In genomic region chr19:17327654-17328516, GRCh38 we compare ENCODE assay signal across 8 cellular contexts. TPM values are rescaled to one million over a fixed set of nuclear protein-coding genes. Genes with fewer than 3 reads are reported as not detected.
DNase-seq lines count a peak whose midpoint lies in the region; ATAC-seq and TF ChIP-seq lines count a peak whose summit lies in the region.

No MANE protein-coding gene starts in this region.

- no peak overlapping the region for H3K27ac ChIP-seq in SK-N-SH (ENCODE audit: low read depth in 2 of 2, low read length in 1 of 2)

- peak; percentile 50 for DNase-seq in G401 (ENCODE audit: low spot score)
- peak; percentile 85 for DNase-seq in SK-N-SH
- no peak for DNase-seq in astrocyte of the spinal cord (ENCODE audit: low read depth, low spot score)
- DNase-seq in kidney epithelial cell (ENCODE audit: low read depth) = peak; percentile 61
- no peak for DNase-seq in stimulated activated naive B cell treated with anti-CD40 and anti-IgM and Interleukin-4, amounts not matched to agents 10 μg/mL and 1 μg/mL and 100 μg/mL, for 72 hours
- DNase-seq in H4 (ENCODE audit: low spot score) = no peak
- no peak for DNase-seq in HuH-7 (ENCODE audit: low spot score)

- TF ChIP-seq CTCF in SK-N-SH (IDR thresholded peaks at IDR 0.05) (no peak), astrocyte of the spinal cord (IDR thresholded peaks at IDR 0.05; ENCODE audit: low read depth, low read length) (peak; percentile 11), kidney epithelial cell (IDR thresholded peaks at IDR 0.05; ENCODE audit: insufficient read depth, low read length, poor library complexity, severe bottlenecking) (peak; percentile 65)

- peaks cover 0 to 3% of the 10 kb centered on the region in 2 donors for H3K9me3 Mint-ChIP-seq in stimulated activated naive B cell treated with anti-CD40 and anti-IgM and Interleukin-4, amounts not matched to agents 10 μg/mL and 1 μg/mL and 100 μg/mL, for 72 hours

- no peaks in the 10 kb centered on the region for H3K9me3 ChIP-seq in SK-N-SH

- in situ Hi-C loops in G401 (cut with HindIII; ENCODE audit: low sequenced_read_pairs) = no loop called here
- in situ Hi-C loops in astrocyte of the spinal cord (cut with HindIII; ENCODE audit: low sequenced_read_pairs) = no loop called here

- H3K9ac ChIP-seq in SK-N-SH = no peak overlapping the region

- peak overlapping the region; percentile 69 to 81 for H3K4me3 Mint-ChIP-seq in stimulated activated naive B cell treated with anti-CD40 and anti-IgM and Interleukin-4, amounts not matched to agents 10 μg/mL and 1 μg/mL and 100 μg/mL, for 72 hours

- peak overlapping the region; percentile 14 for H3K27ac Mint-ChIP-seq in stimulated activated naive B cell treated with anti-CD40 and anti-IgM and Interleukin-4, amounts not matched to agents 10 μg/mL and 1 μg/mL and 100 μg/mL, for 72 hours

- CTCF ChIA-PET in SK-N-SH (lab: Yijun Ruan, JAX) = interaction anchor here (1.3 kb wide), 1 partner anchor 16 kb away, joined by 4 read pairs; no protein-coding TSS in a partner anchor

- peaks cover 15% of the 10 kb centered on the region in 2 donors for H3K27me3 Mint-ChIP-seq in stimulated activated naive B cell treated with anti-CD40 and anti-IgM and Interleukin-4, amounts not matched to agents 10 μg/mL and 1 μg/mL and 100 μg/mL, for 72 hours

- POLR2A ChIA-PET in SK-N-SH (lab: Yijun Ruan, JAX) = interaction anchor here (1.1 kb wide), 1 partner anchor 19 kb away, joined by 4 read pairs; the partner anchor contains the start of gene DDA1

- peaks cover 4 to 10% of the 10 kb centered on the region in 2 donors for H3K36me3 Mint-ChIP-seq in stimulated activated naive B cell treated with anti-CD40 and anti-IgM and Interleukin-4, amounts not matched to agents 10 μg/mL and 1 μg/mL and 100 μg/mL, for 72 hours

- peaks cover 0 to 2% of the 10 kb centered on the region in 2 experiments; a peak in 1 of 4 replicates for H3K4me1 ChIP-seq in SK-N-SH (ENCODE audit: control insufficient read depth in 1 of 2, insufficient read depth in 2 of 2, low read depth in 1 of 2, low read length in 1 of 2)

- TF ChIP-seq RAD21 in SK-N-SH (IDR thresholded peaks at IDR 0.05; ENCODE audit: low read length) = no peak

- H3K4me3 ChIP-seq in SK-N-SH (ENCODE audit: low read depth in 2 of 2, low read length in 1 of 2) (no peak overlapping the region), astrocyte of the spinal cord (ENCODE audit: low read depth, low read length) (no peak overlapping the region), kidney epithelial cell (ENCODE audit: low read depth, low read length) (peak overlapping the region; percentile 26)

- peaks cover 15 to 29% of the 10 kb centered on the region in 2 donors for H3K4me1 Mint-ChIP-seq in stimulated activated naive B cell treated with anti-CD40 and anti-IgM and Interleukin-4, amounts not matched to agents 10 μg/mL and 1 μg/mL and 100 μg/mL, for 72 hours

- WGBS in SK-N-SH (ENCODE audit: low lambda C conversion rate) = 76% methylated on average over 32 of the region's 64 CpGs

- H4K20me1 ChIP-seq in SK-N-SH (ENCODE audit: insufficient read depth) = no peaks in the 10 kb centered on the region

- no peak overlapping the region for H2AFZ ChIP-seq in SK-N-SH (ENCODE audit: low read depth)

- no peaks in the 10 kb centered on the region for H3K9me2 ChIP-seq in SK-N-SH

- peak; percentile 71 to 77 for ATAC-seq in stimulated activated naive B cell treated with anti-CD40 and anti-IgM and Interleukin-4, amounts not matched to agents 10 μg/mL and 1 μg/mL and 100 μg/mL, for 72 hours (replicated peaks)
- no peak for ATAC-seq in HG03520 (IDR thresholded peaks at IDR 0.05; ENCODE audit: unreplicated experiment)

- no peak overlapping the region for H3K4me2 ChIP-seq in SK-N-SH

- H3F3A ChIP-seq in SK-N-SH (replicated peaks; ENCODE audit: insufficient read depth) = peaks cover 2% of the 10 kb centered on the region

- TF ChIP-seq EP300 in SK-N-SH (IDR thresholded peaks at IDR 0.05; ENCODE audit: borderline replicate concordance in 1 of 2, low read depth in 1 of 2, low read length in 1 of 2) = no peak

- H3K27me3 ChIP-seq in SK-N-SH (ENCODE audit: insufficient read depth) (no peaks in the 10 kb centered on the region), kidney epithelial cell (ENCODE audit: control insufficient read depth, insufficient read depth, low read length) (peaks cover 11% of the 10 kb centered on the region)

- H3K79me2 ChIP-seq in SK-N-SH (ENCODE audit: insufficient read depth) = no peaks in the 10 kb centered on the region

- H3K36me3 ChIP-seq in SK-N-SH (replicated peaks in 1 of 2; ENCODE audit: control insufficient read depth in 1 of 2, insufficient read depth in 2 of 2, low read length in 1 of 2) = peaks cover 0 to 13% of the 10 kb centered on the region in 2 experiments
- peaks cover 1% of the 10 kb centered on the region for H3K36me3 ChIP-seq in kidney epithelial cell (ENCODE audit: control insufficient read depth, insufficient read depth, low read length)

TF ChIP-seq in SK-N-SH, 30 proteins besides CTCF, POLR2A, EP300 and RAD21 (continues in another document):
- TF ChIP-seq SMC3 (IDR thresholded peaks at IDR 0.05; ENCODE audit: low read depth, low read length) = no peak
- no peak for TF ChIP-seq TEAD4 (IDR thresholded peaks at IDR 0.05; ENCODE audit: borderline replicate concordance, insufficient read depth)
- TF ChIP-seq SIN3A (IDR thresholded peaks at IDR 0.05; ENCODE audit: borderline replicate concordance, low read depth, low read length) = no peak
- no peak for TF ChIP-seq ELF1 (IDR thresholded peaks at IDR 0.05)
- no peak for TF ChIP-seq RFX5 (IDR thresholded peaks at IDR 0.05; ENCODE audit: low read length)
- TF ChIP-seq NRF1 (IDR thresholded peaks at IDR 0.05; ENCODE audit: low read depth, low read length) = no peak
- no peak for TF ChIP-seq USF1 (IDR thresholded peaks at IDR 0.05; ENCODE audit: borderline replicate concordance, low read depth)
- no peak for TF ChIP-seq GABPA (IDR thresholded peaks at IDR 0.05; ENCODE audit: low read depth)
- no peak for TF ChIP-seq PBX3 (IDR thresholded peaks at IDR 0.05)
- TF ChIP-seq YY1 (IDR thresholded peaks at IDR 0.05; ENCODE audit: low read depth) = no peak

RNA-seq across cellular contexts. Expression of gene ANO8, which starts 6.8 kb away (rescaled TPM):
- total RNA-seq in G401 (2014; rRNA removed; shearing (Covaris generic)) = 3.1 and 4.3 TPM in 2 replicates
- polyA plus RNA-seq in SK-N-SH (2012; rRNA removed) = 5.0 and 7.8 TPM in 2 replicates
- 2.6 and 4.2 TPM in 2 replicates for polyA plus RNA-seq in SK-N-SH (2012; cell fraction: cytosol; rRNA removed)
- polyA plus RNA-seq in SK-N-SH (2012; cell fraction: nucleus; rRNA removed) = 21.4 and 31.6 TPM in 2 replicates
- total RNA-seq in kidney epithelial cell = 6.9 and 9.3 TPM in 2 replicates
- total RNA-seq in H4 (2014; rRNA removed; shearing (Covaris generic)) = 1.4 and 3.2 TPM in 2 replicates

RNA-seq across cellular contexts. Expression of gene GTPBP3, which starts 9.5 kb away (rescaled TPM):
- total RNA-seq in G401 (2014; rRNA removed; shearing (Covaris generic)) = 35.0 and 41.1 TPM in 2 replicates
- 21.6 and 22.4 TPM in 2 replicates for polyA plus RNA-seq in SK-N-SH (2012; rRNA removed)
- polyA plus RNA-seq in SK-N-SH (2012; cell fraction: cytosol; rRNA removed) = 9.1 and 12.1 TPM in 2 replicates
- 72.5 and 94.4 TPM in 2 replicates for polyA plus RNA-seq in SK-N-SH (2012; cell fraction: nucleus; rRNA removed)
- total RNA-seq in kidney epithelial cell = 31.8 and 38.1 TPM in 2 replicates
- total RNA-seq in H4 (2014; rRNA removed; shearing (Covaris generic)) = 10.2 and 21.7 TPM in 2 replicates

RNA-seq across cellular contexts. Expression of gene DDA1, which starts 18.5 kb away (rescaled TPM):
- 15.0 and 28.2 TPM in 2 replicates for total RNA-seq in G401 (2014; rRNA removed; shearing (Covaris generic))
- 112 and 135 TPM in 2 replicates for polyA plus RNA-seq in SK-N-SH (2012; rRNA removed)
- 110 and 115 TPM in 2 replicates for polyA plus RNA-seq in SK-N-SH (2012; cell fraction: cytosol; rRNA removed)
- 90.9 and 103 TPM in 2 replicates for polyA plus RNA-seq in SK-N-SH (2012; cell fraction: nucleus; rRNA removed)
- total RNA-seq in kidney epithelial cell = 47.3 and 73.4 TPM in 2 replicates
- 20.0 and 34.3 TPM in 2 replicates for total RNA-seq in H4 (2014; rRNA removed; shearing (Covaris generic))

RNA-seq across cellular contexts. Expression of gene MRPL34, which starts 22.2 kb away (rescaled TPM):
- total RNA-seq in G401 (2014; rRNA removed; shearing (Covaris generic)) = 19.0 and 25.4 TPM in 2 replicates
- 61.4 and 72.9 TPM in 2 replicates for polyA plus RNA-seq in SK-N-SH (2012; rRNA removed)
- polyA plus RNA-seq in SK-N-SH (2012; cell fraction: cytosol; rRNA removed) = 70.2 and 72.1 TPM in 2 replicates
- 40.9 and 93.7 TPM in 2 replicates for polyA plus RNA-seq in SK-N-SH (2012; cell fraction: nucleus; rRNA removed)
- 71.0 and 125 TPM in 2 replicates for total RNA-seq in kidney epithelial cell
- 48.0 and 76.2 TPM in 2 replicates for total RNA-seq in H4 (2014; rRNA removed; shearing (Covaris generic))

RNA-seq across cellular contexts. Expression of gene ABHD8, which starts 24.7 kb away (rescaled TPM):
- total RNA-seq in G401 (2014; rRNA removed; shearing (Covaris generic)) = 57.6 and 60.6 TPM in 2 replicates
- 10.6 and 11.1 TPM in 2 replicates for polyA plus RNA-seq in SK-N-SH (2012; rRNA removed)
- 4.6 and 9.1 TPM in 2 replicates for polyA plus RNA-seq in SK-N-SH (2012; cell fraction: cytosol; rRNA removed)
- 6.7 and 21.3 TPM in 2 replicates for polyA plus RNA-seq in SK-N-SH (2012; cell fraction: nucleus; rRNA removed)
- 18.6 and 19.9 TPM in 2 replicates for total RNA-seq in kidney epithelial cell
- total RNA-seq in H4 (2014; rRNA removed; shearing (Covaris generic)) = 3.5 and 7.5 TPM in 2 replicates

Comparison
In these comparisons a context has a peak if more than half of its experiments do, and no peak if none do; other contexts are left out.
1. DNase-seq: peak in G401 (single experiment), SK-N-SH (single experiment) and kidney epithelial cell (single experiment); none in astrocyte of the spinal cord (single experiment), stimulated activated naive B cell treated with anti-CD40 and anti-IgM and Interleukin-4, amounts not matched to agents 10 μg/mL and 1 μg/mL and 100 μg/mL, for 72 hours (single experiment), H4 (single experiment) and HuH-7 (single experiment).